15 cellular contexts compared by ENCODE assay signal in genomic region chr14:45686771-45687170, GRCh38.
"Had no signal": no experiment of that assay in that cellular context is flagged by ENCODE, and none has a peak within 500 bp of the region (broad histone marks: within the 10 kb centered on the region; RNA-seq: fewer than 3 reads in every experiment).

No MANE protein-coding gene starts in this region.

- H3K27me3 ChIP-seq: heart left ventricle, ovary, tibial artery, upper lobe of left lung, uterus had no signal

- H3K9me3 ChIP-seq: ovary, tibial artery, uterus had no signal

- H3K36me3 ChIP-seq: heart left ventricle, ovary, tibial artery, upper lobe of left lung, uterus had no signal

- H3K4me3 ChIP-seq: dorsolateral prefrontal cortex, heart left ventricle, ovary, tibial artery, upper lobe of left lung, uterus had no signal

- H3K27ac ChIP-seq: dorsolateral prefrontal cortex, heart left ventricle, ovary, tibial artery, upper lobe of left lung, uterus had no signal

- DNase-seq: cortex of kidney; dorsolateral prefrontal cortex; effector CD8-positive, alpha-beta T cell; foreskin melanocyte; heart left ventricle; hippocampal formation; kidney glomerular epithelial cell; mesendoderm; naive thymus-derived CD8-positive, alpha-beta T cell; ovary; stimulated activated CD4-positive, alpha-beta T cell treated with anti-CD3 and anti-CD28 coated beads, Interleukin-4, amount 100 ng/mL, for 1 hour; stimulated activated CD8-positive, alpha-beta memory T cell treated with anti-CD3 and anti-CD28 coated beads, Interleukin-4, amount 100 ng/mL, for 48 hours; tibial artery; upper lobe of left lung; uterus had no signal

- H3K4me1 ChIP-seq: heart left ventricle, tibial artery, upper lobe of left lung, uterus had no signal
